In the genomic region with DNA sequence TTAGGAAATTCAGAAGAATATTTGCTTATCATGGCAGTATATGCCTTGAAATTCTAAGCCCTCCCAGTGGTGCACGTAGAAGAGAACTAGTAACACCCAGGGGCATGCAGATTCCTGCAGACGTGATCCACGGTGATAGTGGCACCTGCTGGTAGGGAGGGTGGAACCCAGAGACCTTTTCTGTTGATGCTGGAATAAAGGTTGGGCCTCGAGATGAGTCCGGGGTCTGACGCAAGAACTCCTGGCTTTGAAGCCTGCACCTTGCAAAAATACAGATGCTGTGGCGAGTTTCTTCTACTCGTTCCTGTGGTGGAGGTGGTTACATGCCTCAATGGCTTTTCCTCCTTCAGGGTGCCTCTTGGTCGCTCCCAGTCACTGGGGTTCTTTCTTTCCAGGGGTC, we compare ENCODE assay signal across 24 cellular contexts. TPM values are rescaled to one million over a fixed set of nuclear protein-coding genes. Genes with fewer than 3 reads are reported as not detected.
A peak's percentile ranks its signal among the peaks of the same experiment; 100 is the strongest.
DNase-seq lines count a peak whose midpoint lies in the region; ATAC-seq and TF ChIP-seq lines count a peak whose summit lies in the region.
"Had no signal": no experiment of that assay in that cellular context is flagged by ENCODE, and none has a peak within 500 bp of the region (broad histone marks: within the 10 kb centered on the region; RNA-seq: fewer than 3 reads in every experiment).

No MANE protein-coding gene starts in this region.

- H4K5ac ChIP-seq in mesendoderm (ENCODE audit: low read length): no peak overlapping the region

- H3K79me1 ChIP-seq in mesendoderm (ENCODE audit: low read length): peaks cover 5% of the 10 kb centered on the region

- POLR2A ChIA-PET in GM10248 (lab: Yijun Ruan, JAX): no interaction called here

- H3K27ac ChIP-seq in foreskin keratinocyte (no peak overlapping the region), mesendoderm (ENCODE audit: low read depth, low read length) (no peak overlapping the region), body of pancreas (no peak overlapping the region)
- H3K27ac ChIP-seq: adrenal gland, coronary artery, upper lobe of left lung had no signal

- no peak overlapping the region for H2BK5ac ChIP-seq in mesendoderm (ENCODE audit: low read length)

- DNase-seq in GM10248 (ENCODE audit: extremely low spot score) (no peak), KBM-7 (peak; percentile 26), foreskin keratinocyte (no peak), mesendoderm (peak; percentile 36), T1000 (lab: John Stamatoyannopoulos, UW) (no peak), body of pancreas (no peak)
- no peak for DNase-seq in effector CD4-positive, alpha-beta T cell
- DNase-seq: activated CD4-positive, CD25-positive, alpha-beta regulatory T cell treated with anti-CD3 and anti-CD28 coated beads, Interleukin-2, amount 50 U/mL, for 72 hours; activated CD8-positive, alpha-beta memory T cell treated with anti-CD3 and anti-CD28 coated beads for 24 hours; activated gamma-delta T cell treated with Interleukin-2 at 50 U/mL for 16 hours; activated T-cell treated with anti-CD3 and anti-CD28 coated beads, Interleukin-2, amount 50 U/mL, for 1 hour; adrenal gland; IMR-90; NCI-H1417; NCI-H2081; NCI-H345; NCI-H748 treated with DMSO at 0.1 percent for 48 hours; OCI-M1; posterior cingulate gyrus; SHP77; upper lobe of left lung had no signal

- no CpG with 5 or more reads among the region's 9 CpGs for WGBS in mesendoderm (ENCODE audit: extremely low coverage, insufficient coverage, low lambda C conversion rate)
- WGBS in body of pancreas, 2 donors: 66 to 83% methylated on average over 9 of the region's 9 CpGs

- no peak overlapping the region for H3K4me2 ChIP-seq in mesendoderm (ENCODE audit: low read length)

- H3K27me3 ChIP-seq in foreskin keratinocyte (no peaks in the 10 kb centered on the region), mesendoderm (ENCODE audit: insufficient read depth, low read length, poor library complexity) (no peaks in the 10 kb centered on the region), body of pancreas (no peaks in the 10 kb centered on the region)
- H3K27me3 ChIP-seq: adrenal gland, upper lobe of left lung had no signal

- no peak overlapping the region for H2BK15ac ChIP-seq in mesendoderm (replicated peaks; ENCODE audit: low read depth)

- in situ Hi-C loops in KBM-7 (cut with MboI; ENCODE audit: low pct_unique_long_range_greater_than_20kb, low sequenced_read_pairs): no loop called here

- H3K18ac ChIP-seq in mesendoderm (ENCODE audit: low read length): no peak overlapping the region

- H3K79me2 ChIP-seq in mesendoderm (ENCODE audit: control insufficient read depth, insufficient read depth, low read length): no peaks in the 10 kb centered on the region

- no peak for TF ChIP-seq POLR2A in body of pancreas (IDR thresholded peaks at IDR 0.05)

- intact Hi-C loops in body of pancreas (cut with DNase I): no loop called here

- no peak overlapping the region for H3K9ac ChIP-seq in mesendoderm (ENCODE audit: low read length)

- H3K9me3 ChIP-seq in body of pancreas: no peaks in the 10 kb centered on the region
- H3K9me3 ChIP-seq: adrenal gland, upper lobe of left lung had no signal

- no peak overlapping the region for H3K56ac ChIP-seq in mesendoderm (ENCODE audit: low read length)

- no peak overlapping the region for H3K4me3 ChIP-seq in mesendoderm (ENCODE audit: low read length)
- H3K4me3 ChIP-seq in body of pancreas: no peak overlapping the region
- H3K4me3 ChIP-seq: adrenal gland, coronary artery, upper lobe of left lung had no signal

- H3K36me3 ChIP-seq in mesendoderm (ENCODE audit: control insufficient read depth, insufficient read depth, low read length): no peaks in the 10 kb centered on the region
- H3K36me3 ChIP-seq in body of pancreas (replicated peaks in 1 of 2; ENCODE audit: insufficient read depth in 1 of 2, low read depth in 2 of 2): peaks cover 0 to 14% of the 10 kb centered on the region in 2 donors

- no peak overlapping the region for H4K8ac ChIP-seq in mesendoderm (ENCODE audit: low read depth, low read length)

- no peak overlapping the region for H2BK120ac ChIP-seq in mesendoderm (ENCODE audit: low read depth, low read length)

- H3K4me1 ChIP-seq in foreskin keratinocyte (no peaks in the 10 kb centered on the region), mesendoderm (ENCODE audit: control insufficient read depth, low read depth, low read length) (no peaks in the 10 kb centered on the region), body of pancreas (peaks cover 4% of the 10 kb centered on the region)
- H3K4me1 ChIP-seq: upper lobe of left lung had no signal

- no peak overlapping the region for H3K4ac ChIP-seq in mesendoderm (ENCODE audit: low read depth, low read length)

- ATAC-seq in foreskin keratinocyte (no peak), SK-N-SH treated with all-trans-retinoic acid at 6 μM for 48 hours (no peak), body of pancreas (no peak)
- ATAC-seq: CD8-positive, alpha-beta T cell had no signal

- CTCF ChIA-PET in GM10248 (lab: Yijun Ruan, JAX): interaction anchor here (1.2 to 3.1 kb wide), 3 partner anchors 10 to 29 kb away, joined by 3 to 10 read pairs (median 4); no protein-coding TSS in a partner anchor

- TF ChIP-seq CTCF in GM10248 (IDR thresholded peaks at IDR 0.05; ENCODE audit: control extremely low read depth, extremely low read depth, low read depth, missing control alignments) (peak; percentile 12), foreskin keratinocyte (conservative IDR thresholded peaks at IDR 0.05) (peak; percentile 17), body of pancreas (IDR thresholded peaks at IDR 0.05) (no peak)

- H2AK5ac ChIP-seq in mesendoderm (ENCODE audit: low read length): no peak overlapping the region

- no peak overlapping the region for H3K23ac ChIP-seq in mesendoderm (ENCODE audit: low read length)

TF ChIP-seq in SK-N-SH treated with all-trans-retinoic acid at 6 μM for 48 hours, 23 proteins besides CTCF, POLR2A, EP300 and RAD21:
- TF ChIP-seq ARNTL (CRISPR knock-in tag; IDR thresholded peaks at IDR 0.05; ENCODE audit: borderline replicate concordance, low read depth) (no peak), BACH2 (CRISPR knock-in tag; IDR thresholded peaks at IDR 0.05; ENCODE audit: borderline replicate concordance) (no peak), ZFP3 (CRISPR knock-in tag; IDR thresholded peaks at IDR 0.05) (no peak), ZNF565 (CRISPR knock-in tag; conservative IDR thresholded peaks at IDR 0.05; ENCODE audit: low read depth) (no peak), ESRRG (CRISPR knock-in tag; IDR thresholded peaks at IDR 0.05) (no peak), TCF4 (CRISPR knock-in tag; IDR thresholded peaks at IDR 0.05; ENCODE audit: borderline replicate concordance) (no peak), TOX (CRISPR knock-in tag; IDR thresholded peaks at IDR 0.05; ENCODE audit: borderline replicate concordance) (no peak)
- TF ChIP-seq, protein P1, sequence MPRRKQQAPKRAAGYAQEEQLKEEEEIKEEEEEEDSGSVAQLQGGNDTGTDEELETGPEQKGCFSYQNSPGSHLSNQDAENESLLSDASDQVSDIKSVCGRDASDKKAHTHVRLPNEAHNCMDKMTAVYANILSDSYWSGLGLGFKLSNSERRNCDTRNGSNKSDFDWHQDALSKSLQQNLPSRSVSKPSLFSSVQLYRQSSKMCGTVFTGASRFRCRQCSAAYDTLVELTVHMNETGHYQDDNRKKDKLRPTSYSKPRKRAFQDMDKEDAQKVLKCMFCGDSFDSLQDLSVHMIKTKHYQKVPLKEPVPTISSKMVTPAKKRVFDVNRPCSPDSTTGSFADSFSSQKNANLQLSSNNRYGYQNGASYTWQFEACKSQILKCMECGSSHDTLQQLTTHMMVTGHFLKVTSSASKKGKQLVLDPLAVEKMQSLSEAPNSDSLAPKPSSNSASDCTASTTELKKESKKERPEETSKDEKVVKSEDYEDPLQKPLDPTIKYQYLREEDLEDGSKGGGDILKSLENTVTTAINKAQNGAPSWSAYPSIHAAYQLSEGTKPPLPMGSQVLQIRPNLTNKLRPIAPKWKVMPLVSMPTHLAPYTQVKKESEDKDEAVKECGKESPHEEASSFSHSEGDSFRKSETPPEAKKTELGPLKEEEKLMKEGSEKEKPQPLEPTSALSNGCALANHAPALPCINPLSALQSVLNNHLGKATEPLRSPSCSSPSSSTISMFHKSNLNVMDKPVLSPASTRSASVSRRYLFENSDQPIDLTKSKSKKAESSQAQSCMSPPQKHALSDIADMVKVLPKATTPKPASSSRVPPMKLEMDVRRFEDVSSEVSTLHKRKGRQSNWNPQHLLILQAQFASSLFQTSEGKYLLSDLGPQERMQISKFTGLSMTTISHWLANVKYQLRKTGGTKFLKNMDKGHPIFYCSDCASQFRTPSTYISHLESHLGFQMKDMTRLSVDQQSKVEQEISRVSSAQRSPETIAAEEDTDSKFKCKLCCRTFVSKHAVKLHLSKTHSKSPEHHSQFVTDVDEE (CRISPR knock-in tag; IDR thresholded peaks at IDR 0.05): no peak
- TF ChIP-seq, protein P2, sequence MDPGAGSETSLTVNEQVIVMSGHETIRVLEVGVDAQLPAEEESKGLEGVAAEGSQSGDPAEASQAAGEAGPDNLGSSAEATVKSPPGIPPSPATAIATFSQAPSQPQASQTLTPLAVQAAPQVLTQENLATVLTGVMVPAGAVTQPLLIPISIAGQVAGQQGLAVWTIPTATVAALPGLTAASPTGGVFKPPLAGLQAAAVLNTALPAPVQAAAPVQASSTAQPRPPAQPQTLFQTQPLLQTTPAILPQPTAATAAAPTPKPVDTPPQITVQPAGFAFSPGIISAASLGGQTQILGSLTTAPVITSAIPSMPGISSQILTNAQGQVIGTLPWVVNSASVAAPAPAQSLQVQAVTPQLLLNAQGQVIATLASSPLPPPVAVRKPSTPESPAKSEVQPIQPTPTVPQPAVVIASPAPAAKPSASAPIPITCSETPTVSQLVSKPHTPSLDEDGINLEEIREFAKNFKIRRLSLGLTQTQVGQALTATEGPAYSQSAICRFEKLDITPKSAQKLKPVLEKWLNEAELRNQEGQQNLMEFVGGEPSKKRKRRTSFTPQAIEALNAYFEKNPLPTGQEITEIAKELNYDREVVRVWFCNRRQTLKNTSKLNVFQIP (CRISPR knock-in tag; IDR thresholded peaks at IDR 0.05; ENCODE audit: borderline replicate concordance, low read depth): no peak

RNA-seq across cellular contexts. Expression of a gene that starts 39.5 kb away (rescaled TPM):
- 15.4 and 17.9 TPM in 2 replicates for total RNA-seq in foreskin keratinocyte
- polyA plus RNA-seq in foreskin keratinocyte: 8.6 and 9.1 TPM in 2 replicates
- polyA plus RNA-seq in mesendoderm (2013, experiment 1 of 2): 6.5 TPM
- polyA plus RNA-seq in mesendoderm (2013, experiment 2 of 2): 7.1 TPM
- 10 to 100 TPM; 15.0 to 19.8 TPM for total RNA-seq in body of pancreas

Comparison
In these comparisons a context has a peak if more than half of its experiments do, and no peak if none do; other contexts are left out.
1. DNase-seq: peak in KBM-7 (single experiment) and mesendoderm (single experiment); none in GM10248 (single experiment), foreskin keratinocyte (0 of 2), T1000 (single experiment), body of pancreas (0 of 4) and effector CD4-positive, alpha-beta T cell (single experiment).
2. CTCF ChIP-seq: peak in GM10248 (single experiment) and foreskin keratinocyte (single experiment); none in body of pancreas (0 of 7).